Comparison of ENCODE assay signal across 16 cellular contexts in genomic region chr13:71659427-71659826, GRCh38.
"Had no signal": no experiment of that assay in that cellular context is flagged by ENCODE, and none has a peak within 500 bp of the region (broad histone marks: within the 10 kb centered on the region; RNA-seq: fewer than 3 reads in every experiment).

No MANE protein-coding gene starts in this region.

- H3K9me3 Mint-ChIP-seq: activated B cell treated with CpG ODN at 0.5 μM for 24 hours; activated CD4-positive, alpha-beta T cell treated with anti-CD3 and anti-CD28 coated beads, Interleukin-2, amount 10 ng/mL, durations not matched to agents 24 days and 14 days; activated naive CD8-positive, alpha-beta T cell treated with anti-CD3 and anti-CD28 coated beads, Interleukin-2, amount 10 ng/mL, durations not matched to agents 7 days and 5 days had no signal

- H3K9me3 ChIP-seq: breast epithelium, gastroesophageal sphincter, heart right ventricle, pancreas, sigmoid colon, stomach had no signal

- H3K4me1 Mint-ChIP-seq: activated B cell treated with CpG ODN at 0.5 μM for 24 hours; activated CD4-positive, alpha-beta T cell treated with anti-CD3 and anti-CD28 coated beads, Interleukin-2, amount 10 ng/mL, durations not matched to agents 24 days and 14 days; activated naive CD8-positive, alpha-beta T cell treated with anti-CD3 and anti-CD28 coated beads, Interleukin-2, amount 10 ng/mL, durations not matched to agents 7 days and 5 days; memory B cell had no signal

- H3K36me3 Mint-ChIP-seq: activated naive CD8-positive, alpha-beta T cell treated with anti-CD3 and anti-CD28 coated beads, Interleukin-2, amount 10 ng/mL, durations not matched to agents 7 days and 5 days; memory B cell had no signal

- H3K4me3 ChIP-seq: breast epithelium, gastroesophageal sphincter, heart right ventricle, pancreas, sigmoid colon, stomach had no signal

- H3K27me3 Mint-ChIP-seq: activated B cell treated with CpG ODN at 0.5 μM for 24 hours; activated CD4-positive, alpha-beta T cell treated with anti-CD3 and anti-CD28 coated beads, Interleukin-2, amount 10 ng/mL, durations not matched to agents 24 days and 14 days; activated naive CD8-positive, alpha-beta T cell treated with anti-CD3 and anti-CD28 coated beads, Interleukin-2, amount 10 ng/mL, durations not matched to agents 7 days and 5 days; memory B cell had no signal

- H3K27ac ChIP-seq: breast epithelium, gastroesophageal sphincter, heart right ventricle, pancreas, sigmoid colon, stomach had no signal

- DNase-seq: activated B cell treated with CpG ODN at 0.5 μM for 24 hours; activated CD4-positive, alpha-beta T cell treated with anti-CD3 and anti-CD28 coated beads, Interleukin-2, amount 10 ng/mL, durations not matched to agents 24 days and 14 days; activated CD8-positive, alpha-beta memory T cell treated with anti-CD3 and anti-CD28 coated beads, Interleukin-2, amount 50 U/mL, for 48 hours; activated naive CD4-positive, alpha-beta T cell; activated naive CD8-positive, alpha-beta T cell treated with anti-CD3 and anti-CD28 coated beads, Interleukin-2, amount 10 ng/mL, durations not matched to agents 7 days and 5 days; cerebellar nuclear complex; dermis blood vessel endothelial cell; heart right ventricle; left ventricle myocardium superior; pancreas; sigmoid colon; stimulated activated CD4-positive, alpha-beta T cell treated with anti-CD3 and anti-CD28 coated beads, Interleukin-2, amount 100 ng/mL, for 24 hours; stomach had no signal

- ATAC-seq: gastroesophageal sphincter, heart right ventricle, left ventricle myocardium superior, pancreas had no signal

- H3K4me1 ChIP-seq: breast epithelium, gastroesophageal sphincter, pancreas, stomach had no signal

- H3K27me3 ChIP-seq: breast epithelium, gastroesophageal sphincter, heart right ventricle, pancreas, sigmoid colon, stomach had no signal

- H3K27ac Mint-ChIP-seq: activated B cell treated with CpG ODN at 0.5 μM for 24 hours; activated CD4-positive, alpha-beta T cell treated with anti-CD3 and anti-CD28 coated beads, Interleukin-2, amount 10 ng/mL, durations not matched to agents 24 days and 14 days; activated naive CD8-positive, alpha-beta T cell treated with anti-CD3 and anti-CD28 coated beads, Interleukin-2, amount 10 ng/mL, durations not matched to agents 7 days and 5 days; memory B cell had no signal

- H3K36me3 ChIP-seq: breast epithelium, gastroesophageal sphincter, heart right ventricle, pancreas, sigmoid colon, stomach had no signal

- H3K4me3 Mint-ChIP-seq: activated B cell treated with CpG ODN at 0.5 μM for 24 hours; activated CD4-positive, alpha-beta T cell treated with anti-CD3 and anti-CD28 coated beads, Interleukin-2, amount 10 ng/mL, durations not matched to agents 24 days and 14 days; activated naive CD8-positive, alpha-beta T cell treated with anti-CD3 and anti-CD28 coated beads, Interleukin-2, amount 10 ng/mL, durations not matched to agents 7 days and 5 days; memory B cell had no signal
